36 cellular contexts compared by ENCODE assay signal in genomic region chr3:112171144-112171543, GRCh38. TPM values are rescaled to one million over a fixed set of nuclear protein-coding genes. Genes with fewer than 3 reads are reported as not detected.
"Had no signal": no experiment of that assay in that cellular context is flagged by ENCODE, and none has a peak within 500 bp of the region (broad histone marks: within the 10 kb centered on the region; RNA-seq: fewer than 3 reads in every experiment).

No MANE protein-coding gene starts in this region.

- H2AFZ ChIP-seq: PC-9 had no signal

- FAIRE-seq: RCC 7860 had no signal

- DNase-seq: Kasumi-1, MG63, NCI-H1048, NCI-H1092 treated with DMSO at 0.1 percent for 48 hours, NCI-H1105 treated with DMSO at 0.1 percent for 48 hours, NCI-H1417, NCI-H1436, NCI-H146, NCI-H1694, NCI-H187, NCI-H1930, NCI-H2029 treated with DMSO at 0.1 percent for 48 hours, NCI-H2081 treated with DMSO at 0.1 percent for 48 hours, NCI-H2107, NCI-H2171, NCI-H226, NCI-H446 treated with DMSO at 0.1 percent for 48 hours, NCI-H510A, NCI-H524, NCI-H526, NCI-H69, NCI-H748 treated with DMSO at 0.1 percent for 48 hours, NCI-H82, PC-9, SHP77, SIG-M5, SJCRH30 had no signal

- H3K4me2 ChIP-seq: PC-9 had no signal

- H3K27me3 ChIP-seq: MG63, SJCRH30 had no signal

- H3K4me3 ChIP-seq: MG63, PC-9, SJCRH30, SK-N-MC had no signal

- H3K36me3 ChIP-seq: MG63, SJCRH30 had no signal

- H3K27ac ChIP-seq: PC-9, RWPE1, SJCRH30, SK-N-MC had no signal

- H3K9me3 ChIP-seq: MG63, SJCRH30 had no signal

- H3K4me1 ChIP-seq: SJCRH30 had no signal

- ATAC-seq: Panc1, Right ventricle myocardium inferior, SK-N-SH treated with all-trans-retinoic acid at 6 μM for 48 hours had no signal

RNA-seq across cellular contexts. Expression of gene GCSAM, which starts 38.1 kb away (rescaled TPM):
- total RNA-seq: M059J, PC-9, Right ventricle myocardium inferior, RPMI7951, SJCRH30, SK-MEL-5 had no signal
